ENCODE assay signal across 19 cellular contexts in the genomic region with DNA sequence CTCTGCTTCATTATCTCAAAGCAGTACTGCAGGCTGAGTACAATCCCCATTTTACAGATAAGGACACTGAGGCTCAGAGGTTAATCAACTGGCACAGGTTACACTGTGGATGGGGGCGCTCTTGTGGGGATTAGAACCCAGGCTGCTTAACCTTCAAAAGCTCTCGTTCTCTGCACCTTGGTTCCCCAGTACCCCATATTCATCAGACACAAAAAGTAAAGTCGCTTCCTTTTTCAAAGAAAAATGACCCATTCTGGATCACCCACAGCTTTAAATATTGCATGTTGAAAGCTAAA. TPM values are rescaled to one million over a fixed set of nuclear protein-coding genes. Genes with fewer than 3 reads are reported as not detected.
DNase-seq lines count a peak whose midpoint lies in the region; ATAC-seq and TF ChIP-seq lines count a peak whose summit lies in the region.
"Had no signal": no experiment of that assay in that cellular context is flagged by ENCODE, and none has a peak within 500 bp of the region (broad histone marks: within the 10 kb centered on the region; RNA-seq: fewer than 3 reads in every experiment).

No MANE protein-coding gene starts in this region.

- TF ChIP-seq POLR2A in adrenal gland (IDR thresholded peaks at IDR 0.05) = no peak

- H3K4me3 ChIP-seq in adrenal gland (no peak overlapping the region), mesodermal cell (ENCODE audit: extremely low read depth, insufficient read depth, low read length, poor library complexity, severe bottlenecking) (no peak overlapping the region), tibial artery (no peak overlapping the region)
- H3K4me3 ChIP-seq: thyroid gland had no signal

- no peak overlapping the region for H3K4me3 Mint-ChIP-seq in activated T-cell treated with anti-CD3 and anti-CD28 coated beads, Interleukin-2, amount 50 U/mL, for 72 hours

- no peak for DNase-seq in activated T-cell treated with anti-CD3 and anti-CD28 coated beads, Interleukin-2, amount 50 U/mL, for 72 hours
- DNase-seq in activated T-cell treated with anti-CD3 and anti-CD28 coated beads for 4 hours = no peak
- no peak for DNase-seq in adrenal gland
- DNase-seq in tibial artery = no peak
- DNase-seq in NCI-H526 treated with DMSO at 0.1 percent for 48 hours (lab: John Stamatoyannopoulos, UW) = no peak
- DNase-seq in activated CD8-positive, alpha-beta memory T cell treated with anti-CD3 and anti-CD28 coated beads, Interleukin-2, amount 50 U/mL, for 48 hours = no peak
- DNase-seq in HuH-7 (ENCODE audit: low spot score) = no peak
- DNase-seq: 8988T; activated CD4-positive, alpha-beta T cell treated with anti-CD3 and anti-CD28 coated beads, Interleukin-2, amount 50 U/mL, for 4 hours; C1 segment of cervical spinal cord; DND-41; MV-4-11; NCI-H2081 treated with DMSO at 0.1 percent for 48 hours; NCI-H524 treated with DMSO at 0.1 percent for 48 hours; PC-3; SK-N-SH; stimulated activated CD4-positive, alpha-beta T cell treated with anti-CD3 and anti-CD28 coated beads, Interleukin-4, amount 100 ng/mL, for 4 hours; thyroid gland had no signal

- no peaks in the 10 kb centered on the region for H3K9me3 Mint-ChIP-seq in activated T-cell treated with anti-CD3 and anti-CD28 coated beads, Interleukin-2, amount 50 U/mL, for 72 hours

- H3K4me1 Mint-ChIP-seq in activated T-cell treated with anti-CD3 and anti-CD28 coated beads, Interleukin-2, amount 50 U/mL, for 72 hours (ENCODE audit: low read depth) = peaks cover 39% of the 10 kb centered on the region

- H3K36me3 ChIP-seq in adrenal gland (replicated peaks in 1 of 2) (peaks cover 0 to 6% of the 10 kb centered on the region in 2 donors), mesodermal cell (ENCODE audit: control insufficient read depth, insufficient read depth, low read length) (peaks cover 79% of the 10 kb centered on the region), tibial artery (peaks cover 2 to 26% (median 5%) of the 10 kb centered on the region in 3 donors)
- H3K36me3 ChIP-seq: thyroid gland had no signal

- peaks cover 3 to 4% of the 10 kb centered on the region in 2 donors for H3K36me3 Mint-ChIP-seq in activated T-cell treated with anti-CD3 and anti-CD28 coated beads, Interleukin-2, amount 50 U/mL, for 72 hours (ENCODE audit: insufficient read depth in 2 of 2)

- intact Hi-C loops in adrenal gland (cut with DNase I) = no loop called here
- intact Hi-C loops in tibial artery (cut with DNase I; ENCODE audit: low total_unique reads) = no loop called here

- peak overlapping the region; percentile 52 for H3K27ac Mint-ChIP-seq in activated T-cell treated with anti-CD3 and anti-CD28 coated beads, Interleukin-2, amount 50 U/mL, for 72 hours

- H3K9me3 ChIP-seq in adrenal gland (replicated peaks in 1 of 3) (no peaks in the 10 kb centered on the region), mesodermal cell (ENCODE audit: control insufficient read depth, low read length) (no peaks in the 10 kb centered on the region), tibial artery (no peaks in the 10 kb centered on the region)
- H3K9me3 ChIP-seq: SK-N-SH, thyroid gland had no signal

- 71 to 94% (median 92%) methylated on average over 3 of the region's 3 CpGs for WGBS in adrenal gland, 4 donors
- 83 to 100% methylated on average over 1 to 2 of the region's 3 CpGs for WGBS in mesodermal cell (ENCODE audit: insufficient coverage in 2 of 2), 2 experiments

- TF ChIP-seq CTCF in adrenal gland (IDR thresholded peaks at IDR 0.05) (no peak), tibial artery (IDR thresholded peaks at IDR 0.05) (no peak)

- no peak for ATAC-seq in activated T-cell treated with anti-CD3 and anti-CD28 coated beads, Interleukin-2, amount 50 U/mL, for 72 hours (replicated peaks in 1 of 2)

- H3K27ac ChIP-seq in adrenal gland (peak overlapping the region in 3 of 5 donors; percentile 61 to 70 (median 70)), mesodermal cell (ENCODE audit: low read depth, low read length, severe bottlenecking) (peak overlapping the region; percentile 69), tibial artery (peak overlapping the region; percentile 51 to 53)

- H3K27me3 Mint-ChIP-seq in activated T-cell treated with anti-CD3 and anti-CD28 coated beads, Interleukin-2, amount 50 U/mL, for 72 hours (ENCODE audit: low read depth) = no peaks in the 10 kb centered on the region

- H3K27me3 ChIP-seq in adrenal gland (no peaks in the 10 kb centered on the region), tibial artery (no peaks in the 10 kb centered on the region)
- H3K27me3 ChIP-seq: thyroid gland had no signal

- H3K4me1 ChIP-seq in adrenal gland (replicated peaks in 1 of 2) (peaks cover 12 to 48% of the 10 kb centered on the region in 2 donors), mesodermal cell (ENCODE audit: control insufficient read depth, insufficient read depth, low read length, poor library complexity, severe bottlenecking) (peaks cover 16% of the 10 kb centered on the region), tibial artery (peaks cover 0 to 51% (median 37%) of the 10 kb centered on the region in 4 donors)

RNA-seq across cellular contexts. Expression of a gene that starts 20.5 kb away (rescaled TPM):
- total RNA-seq in activated T-cell treated with anti-CD3 and anti-CD28 coated beads, Interleukin-2, amount 50 U/mL, for 72 hours = 10 to 100 TPM; 70.1 to 84.9 TPM
- 10 to 100 TPM; 17.9 to 91.5 (median 55.4) TPM for total RNA-seq in adrenal gland
- 100 to 1,000 TPM in 1 of 3 donors, 10 to 100 TPM in 2; 70.8 to 150 (median 86.5) TPM for polyA plus RNA-seq in adrenal gland
- polyA plus RNA-seq in mesodermal cell (2013, experiment 1 of 2) = 141 TPM
- polyA plus RNA-seq in mesodermal cell (2013, experiment 2 of 2) = 120 TPM
